24 cellular contexts compared by ENCODE assay signal in genomic region chr2:109458512-109458911, GRCh38.
"Had no signal": no experiment of that assay in that cellular context is flagged by ENCODE, and none has a peak within 500 bp of the region (broad histone marks: within the 10 kb centered on the region; RNA-seq: fewer than 3 reads in every experiment).

No MANE protein-coding gene starts in this region.

- H3K9me3 Mint-ChIP-seq: activated naive CD4-positive, alpha-beta T cell treated with anti-CD3 and anti-CD28 coated beads for 36 hours; activated naive CD8-positive, alpha-beta T cell treated with anti-CD3 and anti-CD28 coated beads, Interleukin-2, amount 10 ng/mL, durations not matched to agents 7 days and 5 days; activated T-cell treated with anti-CD3 and anti-CD28 coated beads, Interleukin-2, amount 50 U/mL, for 4 hours; activated T-helper 2 cell treated with anti-CD3 and anti-CD28 coated beads, Interferon-gamma antibody, Interleukin-2, Interleukin-4, amounts not matched to agents 10 μg/mL and 5 μg/mL and 100 μg/mL, durations not matched to agents 14 hours and 24 hours and 36 hours; T-helper 1 cell treated with Interleukin-12 subunit alpha and Interleukin-12 subunit beta and Interleukin-4 antibody, amounts not matched to agents 30 μg/mL and 1 μg/mL, for 36 hours; WTC11 had no signal

- H3K27me3 Mint-ChIP-seq: activated naive CD8-positive, alpha-beta T cell treated with anti-CD3 and anti-CD28 coated beads, Interleukin-2, amount 10 ng/mL, durations not matched to agents 7 days and 5 days had no signal

- FAIRE-seq: endothelial cell of umbilical vein had no signal

- H3K36me3 ChIP-seq: cardiac muscle cell, uterus had no signal

- H3K4me3 ChIP-seq: body of pancreas, cardiac muscle cell, tibial nerve, uterus had no signal

- H3K36me3 Mint-ChIP-seq: activated naive CD8-positive, alpha-beta T cell treated with anti-CD3 and anti-CD28 coated beads, Interleukin-2, amount 10 ng/mL, durations not matched to agents 7 days and 5 days; WTC11 had no signal

- H3K9me3 ChIP-seq: body of pancreas, tibial nerve, uterus had no signal

- H3K4me1 ChIP-seq: body of pancreas, uterus had no signal

- H3K27ac Mint-ChIP-seq: activated naive CD4-positive, alpha-beta T cell treated with anti-CD3 and anti-CD28 coated beads for 36 hours; activated naive CD8-positive, alpha-beta T cell treated with anti-CD3 and anti-CD28 coated beads, Interleukin-2, amount 10 ng/mL, durations not matched to agents 7 days and 5 days; activated T-helper 2 cell treated with anti-CD3 and anti-CD28 coated beads, Interferon-gamma antibody, Interleukin-2, Interleukin-4, amounts not matched to agents 10 μg/mL and 5 μg/mL and 100 μg/mL, durations not matched to agents 14 hours and 24 hours and 36 hours; T-helper 1 cell treated with Interleukin-12 subunit alpha and Interleukin-12 subunit beta and Interleukin-4 antibody, amounts not matched to agents 30 μg/mL and 1 μg/mL, for 36 hours; WTC11 had no signal

- H3K4me3 Mint-ChIP-seq: activated naive CD4-positive, alpha-beta T cell treated with anti-CD3 and anti-CD28 coated beads for 36 hours; activated naive CD8-positive, alpha-beta T cell treated with anti-CD3 and anti-CD28 coated beads, Interleukin-2, amount 10 ng/mL, durations not matched to agents 7 days and 5 days; activated T-cell treated with anti-CD3 and anti-CD28 coated beads, Interleukin-2, amount 50 U/mL, for 4 hours; T-helper 1 cell treated with Interleukin-12 subunit alpha and Interleukin-12 subunit beta and Interleukin-4 antibody, amounts not matched to agents 30 μg/mL and 1 μg/mL, for 36 hours; WTC11 had no signal

- H3K4me1 Mint-ChIP-seq: activated naive CD8-positive, alpha-beta T cell treated with anti-CD3 and anti-CD28 coated beads, Interleukin-2, amount 10 ng/mL, durations not matched to agents 7 days and 5 days; WTC11 had no signal

- ATAC-seq: activated T-cell treated with anti-CD3 and anti-CD28 coated beads, Interleukin-2, amount 50 U/mL, for 4 hours; body of pancreas; esophagus mucosa; stimulated activated naive CD8-positive, alpha-beta T cell treated with anti-CD3 and anti-CD28 coated beads, Interleukin-15, Interleukin-2, amounts not matched to agents 100 U/mL and 50 U/mL, for 24 hours had no signal

- H3K27me3 ChIP-seq: body of pancreas, cardiac muscle cell, tibial nerve, uterus had no signal

- H3K27ac ChIP-seq: body of pancreas, cardiac muscle cell, tibial nerve, uterus had no signal

- DNase-seq: activated CD4-positive, alpha-beta T cell treated with anti-CD3 and anti-CD28 coated beads, Interleukin-2, amount 50 U/mL, for 48 hours; activated CD8-positive, alpha-beta memory T cell treated with anti-CD3 and anti-CD28 coated beads, Interleukin-2, amount 50 U/mL, for 48 hours; activated naive CD4-positive, alpha-beta T cell treated with anti-CD3 and anti-CD28 coated beads for 36 hours; activated naive CD8-positive, alpha-beta T cell treated with anti-CD3 and anti-CD28 coated beads, Interleukin-2, amount 10 ng/mL, durations not matched to agents 7 days and 5 days; activated T-cell treated with anti-CD3 and anti-CD28 coated beads, Interleukin-2, amount 50 U/mL, for 4 hours; amniotic stem cell; body of pancreas; effector memory CD4-positive, alpha-beta T cell; foreskin melanocyte; hippocampal formation; nucleus accumbens; retina; stimulated activated CD4-positive, alpha-beta T cell treated with anti-CD3 and anti-CD28 coated beads, Interleukin-12 subunit alpha, Interleukin-12 subunit beta, amount 100 ng/mL, for 4 hours; stimulated activated CD4-positive, alpha-beta T cell treated with anti-CD3 and anti-CD28 coated beads, Interleukin-4, amount 100 ng/mL, for 4 hours; stimulated activated naive CD8-positive, alpha-beta T cell treated with anti-CD3 and anti-CD28 coated beads, Interleukin-15, Interleukin-2, amounts not matched to agents 100 U/mL and 50 U/mL, for 24 hours; T1000 had no signal
